ENCODE assay signal across 1 cellular context in genomic region chr4:107546637-107547036, GRCh38.
TF ChIP-seq lines count a peak whose summit lies in the region.

No MANE protein-coding gene starts in this region.

TF ChIP-seq in GM23338, 12 proteins besides CTCF, POLR2A, EP300 and RAD21 (continued from another document):
- TF ChIP-seq ZNF462 (CRISPR knock-in tag; IDR thresholded peaks at IDR 0.05), result no peak
- TF ChIP-seq ZNF114 (CRISPR knock-in tag; IDR thresholded peaks at IDR 0.05), result no peak
- no peak for TF ChIP-seq NANOG (IDR thresholded peaks at IDR 0.05; ENCODE audit: borderline replicate concordance)
- TF ChIP-seq ZNF331 (CRISPR knock-in tag; IDR thresholded peaks at IDR 0.05; ENCODE audit: low read depth), result no peak
- TF ChIP-seq CREB1 (CRISPR knock-in tag; IDR thresholded peaks at IDR 0.05; ENCODE audit: low read depth), result no peak
- no peak for TF ChIP-seq STAT1 (IDR thresholded peaks at IDR 0.05; ENCODE audit: unreplicated experiment)
- no peak for TF ChIP-seq EZH2phosphoT487 (IDR thresholded peaks at IDR 0.05; ENCODE audit: unreplicated experiment)
